ENCODE assay signal across 8 cellular contexts in genomic region chr15:76930831-76931396, GRCh38. TPM values are rescaled to one million over a fixed set of nuclear protein-coding genes. Genes with fewer than 3 reads are reported as not detected.
DNase-seq lines count a peak whose midpoint lies in the region; ATAC-seq, FAIRE-seq and TF ChIP-seq lines count a peak whose summit lies in the region.

No MANE protein-coding gene starts in this region.

- no peak for DNase-seq in HFFc6
- DNase-seq in GM12878 (ENCODE audit: low read depth, low spot score) = no peak
- no peak for DNase-seq in GOT3 (lab: John Stamatoyannopoulos, UW)
- no peak for DNase-seq in GM10266 (ENCODE audit: extremely low spot score)

- peak; percentile 41 for FAIRE-seq in GM12878 (lab: Jason Lieb, UNC)

- peak overlapping the region; percentile 57 for H3K27ac Mint-ChIP-seq in HFFc6

- CTCF ChIA-PET in GM12878 (lab: Yijun Ruan, JAX) = interaction anchor here (1.3 kb wide), 2 partner anchors 11 to 27 kb away, joined by 4 to 6 read pairs; no protein-coding TSS in a partner anchor

- H3K4me3 Mint-ChIP-seq in HFFc6 = peak overlapping the region; percentile 91

- H3K4me1 ChIP-seq in ACC112 (ENCODE audit: control insufficient read depth, insufficient read depth, low read length, unreplicated experiment) = peaks cover 9% of the 10 kb centered on the region
- peaks cover 8% of the 10 kb centered on the region for H3K4me1 ChIP-seq in GM12878 (ENCODE audit: control insufficient read depth, insufficient read depth, low read length)
- no peaks in the 10 kb centered on the region for H3K4me1 ChIP-seq in mesodermal cell (ENCODE audit: control insufficient read depth, insufficient read depth, low read length, poor library complexity, severe bottlenecking)

- intact Hi-C loops in GM12878 (cut with micrococcal nuclease; ENCODE audit: unreplicated experiment) = no loop called here

- peak overlapping the region; percentile 67 for H3K4me2 ChIP-seq in GM12878 (ENCODE audit: control insufficient read depth, insufficient read depth)

- no peak for TF ChIP-seq POLR2A in GM12878 (IDR thresholded peaks at IDR 0.05; ENCODE audit: low read depth, low read length)

- TF ChIP-seq CTCF in HFFc6 (IDR thresholded peaks at IDR 0.05) (no peak), GM12878 (IDR thresholded peaks at IDR 0.05 in 2 of 3, conservative IDR thresholded peaks at IDR 0.05 in 1 of 3; ENCODE audit: control insufficient read depth in 2 of 3, extremely low read depth in 1 of 3, insufficient read depth in 1 of 3, low read depth in 3 of 3, low read length in 3 of 3) (no peak), GM10266 (IDR thresholded peaks at IDR 0.05; ENCODE audit: control insufficient read depth, insufficient read depth, low read depth, missing control alignments) (no peak)

- H3K9ac ChIP-seq in GM12878 (ENCODE audit: control insufficient read depth, insufficient read depth, low read length) = peak overlapping the region; percentile 33

- H3K9me3 ChIP-seq in GM12878 (replicated peaks; ENCODE audit: control insufficient read depth, insufficient read depth, low read length) (no peaks in the 10 kb centered on the region), mesodermal cell (ENCODE audit: control insufficient read depth, low read length) (no peaks in the 10 kb centered on the region)

- peaks cover 13% of the 10 kb centered on the region for H3K79me2 ChIP-seq in ACC112 (ENCODE audit: control insufficient read depth, insufficient read depth, low read length, unreplicated experiment)
- H3K79me2 ChIP-seq in GM12878 (ENCODE audit: control insufficient read depth, insufficient read depth, low read length) = peaks cover 6% of the 10 kb centered on the region

- no peaks in the 10 kb centered on the region for H3K9me3 Mint-ChIP-seq in HFFc6

- H3K4me3 ChIP-seq in ACC112 (ENCODE audit: low read depth, low read length) (peak overlapping the region; percentile 94), GM12878 (peak overlapping the region; percentile 62), mesodermal cell (ENCODE audit: extremely low read depth, insufficient read depth, low read length, poor library complexity, severe bottlenecking) (peak overlapping the region; percentile 73)

- no peak for TF ChIP-seq EP300 in GM12878 (IDR thresholded peaks at IDR 0.05; ENCODE audit: borderline replicate concordance in 1 of 2, control insufficient read depth in 1 of 2, low read depth in 2 of 2, low read length in 2 of 2)

- SMC1A ChIA-PET in GM12878 (lab: Charles Lee; ENCODE audit: uncharacterized antibody, unreplicated experiment) = interaction anchor here (1.4 kb wide), 1 partner anchor 39 kb away, joined by 3 read pairs; no protein-coding TSS in a partner anchor

- peaks cover 21% of the 10 kb centered on the region for H3K4me1 Mint-ChIP-seq in HFFc6 (ENCODE audit: low read depth)

- H3K36me3 ChIP-seq in ACC112 (ENCODE audit: insufficient read depth, low read length) = no peaks in the 10 kb centered on the region; the same call in 1 of the 2 replicates
- no peaks in the 10 kb centered on the region for H3K36me3 ChIP-seq in GM12878 (ENCODE audit: control insufficient read depth in 2 of 2, insufficient read depth in 2 of 2, low read length in 1 of 2)
- H3K36me3 ChIP-seq in mesodermal cell (ENCODE audit: control insufficient read depth, insufficient read depth, low read length) = peaks cover 23% of the 10 kb centered on the region

- H3K27ac ChIP-seq in ACC112 (ENCODE audit: low read depth, low read length) (no peak overlapping the region), GM12878 (ENCODE audit: control insufficient read depth, insufficient read depth) (peak overlapping the region; percentile 30; the same call in 1 of the 2 replicates), mesodermal cell (ENCODE audit: low read depth, low read length, severe bottlenecking) (no peak overlapping the region)

- in situ Hi-C loops in GM12878 (cut with MboI) = no loop called here

- POLR2A ChIA-PET in GM12878 (lab: Charles Lee) = interaction anchor here (1.0 to 1.1 kb wide), 2 partner anchors 9 to 251 kb away, joined by 3 read pairs; no protein-coding TSS in a partner anchor

- H2AFZ ChIP-seq in ACC112 (ENCODE audit: low read length, unreplicated experiment) (peak overlapping the region; percentile 84), GM12878 (ENCODE audit: control insufficient read depth, low read depth, low read length) (peak overlapping the region; percentile 72)

- no peaks in the 10 kb centered on the region for H3K27me3 ChIP-seq in ACC112 (ENCODE audit: insufficient read depth, low read length)
- H3K27me3 ChIP-seq in GM12878 (replicated peaks in 1 of 2; ENCODE audit: control insufficient read depth in 2 of 2, insufficient read depth in 2 of 2, low read length in 1 of 2) = peaks cover 0 to 2% of the 10 kb centered on the region in 2 experiments; a peak in 2 of 4 replicates

- BruUV-seq in GM12878 (replicated peaks; lab: Mats Ljungman, UMichigan) = no TSS peak

- RAD21 ChIA-PET in GM12878 (lab: Charles Lee; ENCODE audit: unreplicated experiment) = interaction anchor here (0.6 to 1.4 kb wide), 3 partner anchors 11 to 72 kb away, joined by 3 to 6 read pairs (median 3); no protein-coding TSS in a partner anchor

- H3K36me3 Mint-ChIP-seq in HFFc6 (ENCODE audit: low read depth) = peaks cover 11% of the 10 kb centered on the region

- no peak for TF ChIP-seq RAD21 in GM12878 (IDR thresholded peaks at IDR 0.05; ENCODE audit: insufficient read depth, low read depth, low read length)

- no peaks in the 10 kb centered on the region for H4K20me1 ChIP-seq in GM12878 (ENCODE audit: control insufficient read depth, insufficient read depth)

- peaks cover 7% of the 10 kb centered on the region; the same call in 1 of the 2 replicates for H3K27me3 Mint-ChIP-seq in HFFc6 (ENCODE audit: insufficient read depth)

- ATAC-seq in GM12878 (no peak), GM19452 (IDR thresholded peaks at IDR 0.05; ENCODE audit: unreplicated experiment) (no peak), GM21447 (IDR thresholded peaks at IDR 0.05; ENCODE audit: unreplicated experiment) (no peak)

- 14% methylated on average over 7 of the region's 7 CpGs for WGBS in GM12878 (ENCODE audit: insufficient coverage, insufficient replicate concordance, low lambda C conversion rate, missing lambda C conversion rate)
- WGBS in mesodermal cell (ENCODE audit: insufficient coverage in 2 of 2), 2 experiments = 27 to 31% methylated on average over 3 to 4 of the region's 7 CpGs

TF ChIP-seq in GM12878, 131 proteins besides CTCF, POLR2A, EP300 and RAD21 (continues in another document):
- TF ChIP-seq HDAC6 (IDR thresholded peaks at IDR 0.05; ENCODE audit: unreplicated experiment) (no peak), EED (IDR thresholded peaks at IDR 0.05; ENCODE audit: low read depth) (no peak), ZNF217 (IDR thresholded peaks at IDR 0.05) (no peak), RFX5 (IDR thresholded peaks at IDR 0.05; ENCODE audit: low read depth, low read length) (no peak)

RNA-seq across cellular contexts. Expression of gene RCN2, which starts 0.6 kb away (rescaled TPM):
- total RNA-seq in HFFc6 (2021; fragmentation: NEBNext Ultra II Directional; extraction: Animal tissue kit (Norgen Biotek cat#: 25700)) = 10 to 100 TPM; 88.0 to 98.1 (median 94.5) TPM
- 15.9 and 16.7 TPM in 2 replicates for total RNA-seq in GM12878 (2013; cell fraction: nucleolus; rRNA removed)
- total RNA-seq in GM12878 (2014; rRNA removed) (5.0 and 6.0 TPM in 2 replicates), GM12878 (2014; rRNA removed; fragmentation: Illumina TruSeq; extraction: Trizol) (12.1 and 12.9 TPM in 2 replicates), GM12878 (2021) (7.3 and 7.9 TPM in 2 replicates)
- polyA plus RNA-seq in GM12878 (2011; ENCODE audit: low read depth) = 6.1 TPM
- polyA plus RNA-seq in GM12878 (2011; rRNA removed) (27.5 and 49.7 TPM in 2 replicates), GM12878 (2014; fragmentation: Illumina TruSeq; extraction: Trizol) (13.5 and 15.9 TPM in 2 replicates), GM12878 (2014; fragmentation: Nextera tagmentation; extraction: Ambion mirVana) (10 to 100 TPM in 1 of 2 experiments, 1 to 10 TPM in 1; 4.9 to 12.8 TPM), GM12878 (2014; rRNA removed) (11.6 and 12.7 TPM in 2 replicates), GM12878 (2016; fragmentation: Nextera tagmentation; extraction: Ambion mirVana) (10 to 100 TPM; 37.2 to 41.0 TPM)
- polyA plus RNA-seq in GM12878 (2011; cell fraction: cytosol; rRNA removed) = 6.1 and 7.3 TPM in 2 replicates
- 8.8 and 11.8 TPM in 2 replicates for polyA plus RNA-seq in GM12878 (2011; cell fraction: nucleus; rRNA removed)
- polyA plus RNA-seq in GM12878 (2012) = 13.1 and 17.2 TPM in 2 replicates
- polyA minus RNA-seq in GM12878 (2011; rRNA and poly(A)+ RNA removed) = 1.7 and 4.6 TPM in 2 replicates
- 1.6 and 4.5 TPM in 2 replicates for polyA minus RNA-seq in GM12878 (2011; cell fraction: cytosol; rRNA and poly(A)+ RNA removed)
- 1.7 and 4.0 TPM in 2 replicates for polyA minus RNA-seq in GM12878 (2011; cell fraction: nucleus; rRNA and poly(A)+ RNA removed)
- polyA plus RNA-seq in mesodermal cell (2013, experiment 1 of 2) = 192 TPM
- 201 TPM for polyA plus RNA-seq in mesodermal cell (2013, experiment 2 of 2)

RNA-seq across cellular contexts. Expression of gene SCAPER, which starts 25.8 kb away (rescaled TPM):
- 10 to 100 TPM in 1 of 6 experiments, 1 to 10 TPM in 5; 6.9 to 10.1 (median 8.1) TPM for total RNA-seq in HFFc6 (2021; fragmentation: NEBNext Ultra II Directional; extraction: Animal tissue kit (Norgen Biotek cat#: 25700))
- 32.2 and 35.4 TPM in 2 replicates for total RNA-seq in GM12878 (2013; cell fraction: nucleolus; rRNA removed)
- total RNA-seq in GM12878 (2014; rRNA removed) = 4.1 and 5.6 TPM in 2 replicates
- total RNA-seq in GM12878 (2014; rRNA removed; fragmentation: Illumina TruSeq; extraction: Trizol) = 5.4 and 6.2 TPM in 2 replicates
- total RNA-seq in GM12878 (2021) = 4.9 and 5.7 TPM in 2 replicates
- polyA plus RNA-seq in GM12878 (2011; ENCODE audit: low read depth) = 8.3 TPM
- polyA plus RNA-seq in GM12878 (2011; rRNA removed) = 1.9 and 2.1 TPM in 2 replicates
- 0.90 and 1.2 TPM in 2 replicates for polyA plus RNA-seq in GM12878 (2011; cell fraction: cytosol; rRNA removed)
- polyA plus RNA-seq in GM12878 (2011; cell fraction: nucleus; rRNA removed) = 1.8 and 3.6 TPM in 2 replicates
- polyA plus RNA-seq in GM12878 (2012) = 5.4 and 6.6 TPM in 2 replicates
- polyA plus RNA-seq in GM12878 (2014; fragmentation: Illumina TruSeq; extraction: Trizol) = 3.4 and 3.8 TPM in 2 replicates
- polyA plus RNA-seq in GM12878 (2014; fragmentation: Nextera tagmentation; extraction: Ambion mirVana) = 1 to 10 TPM; 2.3 to 3.7 TPM
- polyA plus RNA-seq in GM12878 (2014; rRNA removed) = 1.0 and 1.2 TPM in 2 replicates
- 1 to 10 TPM; 7.4 to 7.7 TPM for polyA plus RNA-seq in GM12878 (2016; fragmentation: Nextera tagmentation; extraction: Ambion mirVana)
- 1.9 and 4.5 TPM in 2 replicates for polyA minus RNA-seq in GM12878 (2011; rRNA and poly(A)+ RNA removed)
- polyA minus RNA-seq in GM12878 (2011; cell fraction: cytosol; rRNA and poly(A)+ RNA removed) = 1.9 and 2.8 TPM in 2 replicates
- polyA minus RNA-seq in GM12878 (2011; cell fraction: nucleus; rRNA and poly(A)+ RNA removed) = 5.6 and 7.6 TPM in 2 replicates
- 11.3 TPM for polyA plus RNA-seq in mesodermal cell (2013, experiment 1 of 2)
- polyA plus RNA-seq in mesodermal cell (2013, experiment 2 of 2) = 7.6 TPM

Comparison
In these comparisons a context has a peak if more than half of its experiments do, and no peak if none do; other contexts are left out.
1. RNA of gene RCN2, which starts 0.6 kb away (total RNA-seq): 88.0 to 98.1 TPM in HFFc6; 5.0 to 16.7 TPM in GM12878; every median in the first group is over 4 times any median in the second.
2. Peak in every context shown above with its lines, with median percentiles within 50 percentile points of each other: H3K4me3 ChIP-seq.